Comparison of ENCODE assay signal across 8 cellular contexts in genomic region chr12:29380536-29381523, GRCh38. TPM values are rescaled to one million over a fixed set of nuclear protein-coding genes. Genes with fewer than 3 reads are reported as not detected.
DNase-seq lines count a peak whose midpoint lies in the region; ATAC-seq, FAIRE-seq and TF ChIP-seq lines count a peak whose summit lies in the region.

Gene ERGIC2, minus strand, starts transcription at chr12:29381172. Its CDS starts 9,539 bp downstream, at chr12:29371633.

- H3K4me3 ChIP-seq in keratinocyte (ENCODE audit: control insufficient read depth in 2 of 3, extremely low read depth in 1 of 3, insufficient read depth in 2 of 3, low read depth in 1 of 3, low read length in 3 of 3) = peak within 1 kb of the TSS; percentile 93 to 100 (median 97)

- DNase-seq in AG20443 (ENCODE audit: low spot score) (peak; percentile 97), NCI-H510A (lab: John Stamatoyannopoulos, UW) (peak; percentile 83), cerebellum (ENCODE audit: low spot score) (peak; percentile 94), keratinocyte (ENCODE audit: low read depth, low spot score) (peak; percentile 97)
- DNase-seq in activated CD4-positive, alpha-beta T cell treated with anti-CD3 and anti-CD28 coated beads for 1 hour = peak; percentile 84
- peak; percentile 70 to 79 for DNase-seq in stimulated activated CD4-positive, alpha-beta T cell treated with anti-CD3 and anti-CD28 coated beads, Interleukin-15, amount 100 ng/mL, for 1 hour (ENCODE audit: low read depth in 1 of 2, low spot score in 1 of 2)

- peaks cover 13% of the 10 kb centered on the region for H3K4me1 ChIP-seq in keratinocyte (ENCODE audit: control insufficient read depth, extremely low read depth, insufficient read depth, low read length)

- H3K79me2 ChIP-seq in keratinocyte (ENCODE audit: control insufficient read depth, insufficient read depth, low read length) = peaks cover 49% of the 10 kb centered on the region

- ATAC-seq in HG03432 (IDR thresholded peaks at IDR 0.05; ENCODE audit: unreplicated experiment) = peak; percentile 94

- no peaks in the 10 kb centered on the region for H4K20me1 ChIP-seq in keratinocyte (ENCODE audit: control insufficient read depth, extremely low read depth, insufficient read depth, low read length)

- no peaks in the 10 kb centered on the region for H3K9me1 ChIP-seq in keratinocyte (ENCODE audit: control insufficient read depth, extremely low read depth, insufficient read depth, low read length)

- peak; percentile 88 for FAIRE-seq in keratinocyte (lab: Jason Lieb, UNC)

- H3K27me3 ChIP-seq in keratinocyte (ENCODE audit: control insufficient read depth, extremely low read depth, insufficient read depth, low read length) = no peaks in the 10 kb centered on the region

- H3K27ac ChIP-seq in keratinocyte (ENCODE audit: control insufficient read depth, insufficient read depth, low read length) = peak within 1 kb of the TSS; percentile 99

- peak within 1 kb of the TSS; percentile 97 for H3K4me2 ChIP-seq in keratinocyte (ENCODE audit: control insufficient read depth, extremely low read depth, insufficient read depth, low read depth, low read length)

- dilution Hi-C loops in keratinocyte (cut with MboI; ENCODE audit: extremely low pct_ligation_motif_present, low sequenced_read_pairs) = no loop called here

- H3K9me3 ChIP-seq in keratinocyte (ENCODE audit: control insufficient read depth, low read depth, low read length) = no peaks in the 10 kb centered on the region

- peak within 1 kb of the TSS; percentile 97 for H2AFZ ChIP-seq in keratinocyte (ENCODE audit: control insufficient read depth, low read length)

- peak; percentile 75 for TF ChIP-seq POLR2A in GM19099 (IDR thresholded peaks at IDR 0.05; ENCODE audit: extremely low read depth, insufficient read length, low read depth)

- peaks cover 0 to 6% of the 10 kb centered on the region in 2 experiments for H3K36me3 ChIP-seq in keratinocyte (ENCODE audit: control insufficient read depth in 2 of 2, extremely low read depth in 1 of 2, insufficient read depth in 2 of 2, low read length in 2 of 2)

- H3K9ac ChIP-seq in keratinocyte (ENCODE audit: control insufficient read depth, extremely low read depth, insufficient read depth, low read length) = peak within 1 kb of the TSS; percentile 99

- no peak for TF ChIP-seq CTCF in keratinocyte (optimal IDR thresholded peaks at IDR 0.05 in 1 of 3, IDR thresholded peaks at IDR 0.05 in 1 of 3, conservative IDR thresholded peaks at IDR 0.05 in 1 of 3; ENCODE audit: extremely low read depth in 1 of 3, insufficient read depth in 2 of 3, low read length in 3 of 3)

RNA-seq across cellular contexts. Expression of gene ERGIC2, which starts in this region (rescaled TPM):
- total RNA-seq in cerebellum = 45.8 TPM
- polyA plus RNA-seq in keratinocyte = 39.1 to 62.4 TPM (median 44.7 TPM) in 3 replicates
- 98.2 TPM for polyA plus RNA-seq in keratinocyte (2011; ENCODE audit: low read depth)
- 30.8 and 52.4 TPM in 2 replicates for polyA plus RNA-seq in keratinocyte (2011; cell fraction: cytosol; rRNA removed)
- 35.1 and 55.7 TPM in 2 replicates for polyA plus RNA-seq in keratinocyte (2011; cell fraction: nucleus; rRNA removed)
- polyA plus RNA-seq in keratinocyte (2012; ENCODE audit: low replicate concordance) = 51.9 and 55.8 TPM in 2 replicates
- polyA minus RNA-seq in keratinocyte = 4.6 to 43.3 TPM (median 9.1 TPM) in 3 replicates
- polyA minus RNA-seq in keratinocyte (2011; cell fraction: cytosol; rRNA and poly(A)+ RNA removed) = 10.0 TPM
- 11.2 and 28.2 TPM in 2 replicates for polyA minus RNA-seq in keratinocyte (2011; cell fraction: nucleus; rRNA and poly(A)+ RNA removed)

Comparison
In these comparisons a context has a peak if more than half of its experiments do, and no peak if none do; other contexts are left out.
1. Peak in every context shown above with its lines: DNase-seq, ATAC-seq, H3K4me3 ChIP-seq and H3K27ac ChIP-seq.